39 cellular contexts compared by ENCODE assay signal in genomic region chr5:30667293-30667692, GRCh38.
"Had no signal": no experiment of that assay in that cellular context is flagged by ENCODE, and none has a peak within 500 bp of the region (broad histone marks: within the 10 kb centered on the region; RNA-seq: fewer than 3 reads in every experiment).

No MANE protein-coding gene starts in this region.

- H3K36me3 ChIP-seq: ascending aorta, cardiac muscle cell, colonic mucosa, WERI-Rb-1 had no signal

- H3K9me3 ChIP-seq: ascending aorta, colonic mucosa had no signal

- H3K27ac ChIP-seq: ascending aorta, cardiac muscle cell, colonic mucosa, WERI-Rb-1 had no signal

- DNase-seq: activated CD4-positive, alpha-beta memory T cell treated with anti-CD3 and anti-CD28 coated beads, Interleukin-2, amount 10 ng/mL, durations not matched to agents 7 days and 5 days; activated CD4-positive, alpha-beta T cell treated with anti-CD3 and anti-CD28 coated beads for 1 hour; activated CD4-positive, alpha-beta T cell treated with anti-CD3 and anti-CD28 coated beads for 36 hours; activated CD4-positive, alpha-beta T cell treated with anti-CD3 and anti-CD28 coated beads for 48 hours; activated CD4-positive, alpha-beta T cell treated with anti-CD3 and anti-CD28 coated beads, Interleukin-2, amount 10 ng/mL, durations not matched to agents 7 days and 5 days; activated CD4-positive, alpha-beta T cell treated with anti-CD3 and anti-CD28 coated beads, Interleukin-2, amount 50 U/mL, for 48 hours; activated CD4-positive, CD25-positive, alpha-beta regulatory T cell; activated CD8-positive, alpha-beta memory T cell treated with anti-CD3 and anti-CD28 coated beads for 24 hours; activated CD8-positive, alpha-beta memory T cell treated with anti-CD3 and anti-CD28 coated beads, Interleukin-2, amount 10 ng/mL, durations not matched to agents 7 days and 5 days; activated CD8-positive, alpha-beta memory T cell treated with anti-CD3 and anti-CD28 coated beads, Interleukin-2, amount 50 U/mL, for 48 hours; activated CD8-positive, alpha-beta T cell treated with anti-CD3 and anti-CD28 coated beads, Interleukin-2, amount 10 ng/mL, durations not matched to agents 7 days and 5 days; activated effector memory CD4-positive, alpha-beta T cell treated with Interleukin-2 at 50 U/mL for 16 hours; activated gamma-delta T cell; activated naive CD4-positive, alpha-beta T cell treated with anti-CD3 and anti-CD28 coated beads, Interleukin-2, amount 10 ng/mL, durations not matched to agents 7 days and 5 days; activated naive CD4-positive, alpha-beta T cell treated with Interleukin-2 at 50 U/mL for 16 hours; activated naive CD8-positive, alpha-beta T cell treated with anti-CD3 and anti-CD28 coated beads, Interleukin-2, amount 10 ng/mL, durations not matched to agents 7 days and 5 days; activated naive CD8-positive, alpha-beta T cell treated with anti-CD3 and anti-CD28 coated beads, Interleukin-2, amount 50 U/mL, for 24 hours; activated T-cell treated with anti-CD3 and anti-CD28 coated beads, Interleukin-2, amount 50 U/mL, for 24 hours; activated T-cell treated with anti-CD3 and anti-CD28 coated beads, Interleukin-2, amount 50 U/mL, for 48 hours; amygdala; anterior cingulate cortex; caudate nucleus; cerebellar nuclear complex; colonic mucosa; T-helper 2 cell; T-helper 9 cell; WERI-Rb-1 had no signal

- H3K27me3 ChIP-seq: ascending aorta, cardiac muscle cell, colonic mucosa had no signal

- ATAC-seq: activated CD4-positive, alpha-beta T cell treated with anti-CD3 and anti-CD28 coated beads for 36 hours; activated CD4-positive, CD25-positive, alpha-beta regulatory T cell treated with anti-CD3 and anti-CD28 coated beads, Interleukin-2, amount 50 U/mL, for 24 hours; activated CD8-positive, alpha-beta memory T cell treated with anti-CD3 and anti-CD28 coated beads, Interleukin-2, amount 10 ng/mL, durations not matched to agents 7 days and 5 days; activated CD8-positive, alpha-beta T cell treated with anti-CD3 and anti-CD28 coated beads, Interleukin-2, amount 10 ng/mL, durations not matched to agents 7 days and 5 days; activated naive CD8-positive, alpha-beta T cell treated with anti-CD3 and anti-CD28 coated beads, Interleukin-2, amount 50 U/mL, for 24 hours; WTC11 had no signal

- H3K27ac Mint-ChIP-seq: activated CD4-positive, alpha-beta memory T cell treated with anti-CD3 and anti-CD28 coated beads, Interleukin-2, amount 10 ng/mL, durations not matched to agents 7 days and 5 days; activated CD4-positive, alpha-beta T cell treated with anti-CD3 and anti-CD28 coated beads for 36 hours; activated CD4-positive, alpha-beta T cell treated with anti-CD3 and anti-CD28 coated beads, Interleukin-2, amount 10 ng/mL, durations not matched to agents 7 days and 5 days; activated CD8-positive, alpha-beta memory T cell treated with anti-CD3 and anti-CD28 coated beads, Interleukin-2, amount 10 ng/mL, durations not matched to agents 7 days and 5 days; activated CD8-positive, alpha-beta T cell treated with anti-CD3 and anti-CD28 coated beads, Interleukin-2, amount 10 ng/mL, durations not matched to agents 7 days and 5 days; activated naive CD4-positive, alpha-beta T cell treated with anti-CD3 and anti-CD28 coated beads, Interleukin-2, amount 10 ng/mL, durations not matched to agents 7 days and 5 days; activated naive CD4-positive, alpha-beta T cell treated with anti-CD3 and anti-CD28 coated beads, Interleukin-2, amount 50 U/mL, for 24 hours; activated naive CD8-positive, alpha-beta T cell; activated naive CD8-positive, alpha-beta T cell treated with anti-CD3 and anti-CD28 coated beads, Interleukin-2, amount 10 ng/mL, durations not matched to agents 7 days and 5 days; activated naive CD8-positive, alpha-beta T cell treated with anti-CD3 and anti-CD28 coated beads, Interleukin-2, amount 50 U/mL, for 24 hours; activated T-cell treated with anti-CD3 and anti-CD28 coated beads, Interleukin-2, amount 50 U/mL, for 24 hours; activated T-helper 2 cell treated with anti-CD3 and anti-CD28 coated beads, Interferon-gamma antibody, Interleukin-2, Interleukin-4, amounts not matched to agents 10 μg/mL and 5 μg/mL and 100 μg/mL, durations not matched to agents 14 hours and 24 hours and 36 hours; brain; T-helper 2 cell treated with Interferon-gamma antibody and Interleukin-4, amounts not matched to agents 5 μg/mL and 100 μg/mL, for 36 hours; WTC11 had no signal

- FAIRE-seq: bronchial epithelial cell, TTC549 had no signal

- H3K36me3 Mint-ChIP-seq: activated CD8-positive, alpha-beta memory T cell treated with anti-CD3 and anti-CD28 coated beads, Interleukin-2, amount 10 ng/mL, durations not matched to agents 7 days and 5 days; activated naive CD4-positive, alpha-beta T cell treated with anti-CD3 and anti-CD28 coated beads, Interleukin-2, amount 10 ng/mL, durations not matched to agents 7 days and 5 days; activated naive CD4-positive, alpha-beta T cell treated with anti-CD3 and anti-CD28 coated beads, Interleukin-2, amount 50 U/mL, for 24 hours; activated naive CD8-positive, alpha-beta T cell; activated naive CD8-positive, alpha-beta T cell treated with anti-CD3 and anti-CD28 coated beads, Interleukin-2, amount 10 ng/mL, durations not matched to agents 7 days and 5 days; brain; WTC11 had no signal

- H3K4me1 ChIP-seq: ascending aorta, colonic mucosa had no signal

- H3K4me3 Mint-ChIP-seq: activated CD4-positive, alpha-beta memory T cell treated with anti-CD3 and anti-CD28 coated beads, Interleukin-2, amount 10 ng/mL, durations not matched to agents 7 days and 5 days; activated CD4-positive, alpha-beta T cell treated with anti-CD3 and anti-CD28 coated beads for 36 hours; activated CD4-positive, alpha-beta T cell treated with anti-CD3 and anti-CD28 coated beads, Interleukin-2, amount 10 ng/mL, durations not matched to agents 7 days and 5 days; activated CD8-positive, alpha-beta memory T cell treated with anti-CD3 and anti-CD28 coated beads, Interleukin-2, amount 10 ng/mL, durations not matched to agents 7 days and 5 days; activated CD8-positive, alpha-beta T cell treated with anti-CD3 and anti-CD28 coated beads, Interleukin-2, amount 10 ng/mL, durations not matched to agents 7 days and 5 days; activated naive CD4-positive, alpha-beta T cell treated with anti-CD3 and anti-CD28 coated beads, Interleukin-2, amount 10 ng/mL, durations not matched to agents 7 days and 5 days; activated naive CD4-positive, alpha-beta T cell treated with anti-CD3 and anti-CD28 coated beads, Interleukin-2, amount 50 U/mL, for 24 hours; activated naive CD8-positive, alpha-beta T cell; activated naive CD8-positive, alpha-beta T cell treated with anti-CD3 and anti-CD28 coated beads, Interleukin-2, amount 10 ng/mL, durations not matched to agents 7 days and 5 days; activated naive CD8-positive, alpha-beta T cell treated with anti-CD3 and anti-CD28 coated beads, Interleukin-2, amount 50 U/mL, for 24 hours; activated T-cell treated with anti-CD3 and anti-CD28 coated beads, Interleukin-2, amount 50 U/mL, for 24 hours; brain; central memory CD8-positive, alpha-beta T cell; T-helper 2 cell treated with Interferon-gamma antibody and Interleukin-4, amounts not matched to agents 5 μg/mL and 100 μg/mL, for 36 hours; WTC11 had no signal

- H3K9me3 Mint-ChIP-seq: activated CD4-positive, alpha-beta T cell treated with anti-CD3 and anti-CD28 coated beads, Interleukin-2, amount 10 ng/mL, durations not matched to agents 7 days and 5 days; brain had no signal

- H3K4me3 ChIP-seq: ascending aorta, cardiac muscle cell, colonic mucosa had no signal

- H3K27me3 Mint-ChIP-seq: activated CD4-positive, alpha-beta memory T cell treated with anti-CD3 and anti-CD28 coated beads, Interleukin-2, amount 10 ng/mL, durations not matched to agents 7 days and 5 days; activated CD4-positive, alpha-beta T cell treated with anti-CD3 and anti-CD28 coated beads for 36 hours; activated CD4-positive, alpha-beta T cell treated with anti-CD3 and anti-CD28 coated beads, Interleukin-2, amount 10 ng/mL, durations not matched to agents 7 days and 5 days; activated CD8-positive, alpha-beta memory T cell treated with anti-CD3 and anti-CD28 coated beads, Interleukin-2, amount 10 ng/mL, durations not matched to agents 7 days and 5 days; activated naive CD4-positive, alpha-beta T cell treated with anti-CD3 and anti-CD28 coated beads, Interleukin-2, amount 10 ng/mL, durations not matched to agents 7 days and 5 days; activated naive CD4-positive, alpha-beta T cell treated with anti-CD3 and anti-CD28 coated beads, Interleukin-2, amount 50 U/mL, for 24 hours; activated naive CD8-positive, alpha-beta T cell; activated naive CD8-positive, alpha-beta T cell treated with anti-CD3 and anti-CD28 coated beads, Interleukin-2, amount 10 ng/mL, durations not matched to agents 7 days and 5 days; activated naive CD8-positive, alpha-beta T cell treated with anti-CD3 and anti-CD28 coated beads, Interleukin-2, amount 50 U/mL, for 24 hours; activated T-cell treated with anti-CD3 and anti-CD28 coated beads, Interleukin-2, amount 50 U/mL, for 24 hours; central memory CD8-positive, alpha-beta T cell had no signal

- H3K4me1 Mint-ChIP-seq: activated CD4-positive, alpha-beta memory T cell treated with anti-CD3 and anti-CD28 coated beads, Interleukin-2, amount 10 ng/mL, durations not matched to agents 7 days and 5 days; activated CD4-positive, alpha-beta T cell treated with anti-CD3 and anti-CD28 coated beads for 36 hours; activated CD4-positive, alpha-beta T cell treated with anti-CD3 and anti-CD28 coated beads, Interleukin-2, amount 10 ng/mL, durations not matched to agents 7 days and 5 days; activated CD8-positive, alpha-beta memory T cell treated with anti-CD3 and anti-CD28 coated beads, Interleukin-2, amount 10 ng/mL, durations not matched to agents 7 days and 5 days; activated naive CD4-positive, alpha-beta T cell treated with anti-CD3 and anti-CD28 coated beads, Interleukin-2, amount 10 ng/mL, durations not matched to agents 7 days and 5 days; activated naive CD4-positive, alpha-beta T cell treated with anti-CD3 and anti-CD28 coated beads, Interleukin-2, amount 50 U/mL, for 24 hours; activated naive CD8-positive, alpha-beta T cell treated with anti-CD3 and anti-CD28 coated beads, Interleukin-2, amount 10 ng/mL, durations not matched to agents 7 days and 5 days; activated naive CD8-positive, alpha-beta T cell treated with anti-CD3 and anti-CD28 coated beads, Interleukin-2, amount 50 U/mL, for 24 hours; brain; central memory CD8-positive, alpha-beta T cell had no signal
